In genomic region chr7:100563809-100564400, GRCh38 we compare ENCODE assay signal across 8 cellular contexts. TPM values are rescaled to one million over a fixed set of nuclear protein-coding genes. Genes with fewer than 3 reads are reported as not detected.
A peak's percentile ranks its signal among the peaks of the same experiment; 100 is the strongest.
DNase-seq lines count a peak whose midpoint lies in the region; ATAC-seq and TF ChIP-seq lines count a peak whose summit lies in the region.

No MANE protein-coding gene starts in this region.

- H2BK120ac ChIP-seq in H9 (ENCODE audit: low read depth, low read length, poor library complexity, severe bottlenecking) = no peak overlapping the region

- H3K27me3 ChIP-seq in H9 (ENCODE audit: insufficient read depth, low read length) (no peaks in the 10 kb centered on the region), OCI-LY1 (ENCODE audit: insufficient read depth, low read length) (0 out of 2 replicates have a peak, but pooled peaks cover 2% of the 10 kb centered on the region), esophagus muscularis mucosa (no peaks in the 10 kb centered on the region), stomach (no peaks in the 10 kb centered on the region)

- no peaks in the 10 kb centered on the region for H3K9me3 ChIP-seq in H9 (ENCODE audit: control insufficient read depth, low read depth, low read length)
- no peaks in the 10 kb centered on the region for H3K9me3 ChIP-seq in OCI-LY1 (ENCODE audit: low read length)
- H3K9me3 ChIP-seq in esophagus muscularis mucosa = no peaks in the 10 kb centered on the region
- no peaks in the 10 kb centered on the region for H3K9me3 ChIP-seq in stomach

- H3K27ac Mint-ChIP-seq in H9 (peak overlapping the region in 1 of 3 experiments; percentile 25; a peak in 1 of 7 replicates), natural killer cell (peak overlapping the region in 1 of 2 donors; percentile 56)

- no peak overlapping the region for H4K5ac ChIP-seq in H9 (ENCODE audit: insufficient read length, low read depth, low read length)

- no peak overlapping the region for H3K4me2 ChIP-seq in H9 (ENCODE audit: insufficient read depth, insufficient read length, low read length)
- H3K4me2 ChIP-seq in OCI-LY1 (ENCODE audit: low read length) = no peak overlapping the region

- H2BK15ac ChIP-seq in H9 (ENCODE audit: low read depth, low read length) = no peak overlapping the region

- H3K27ac ChIP-seq in C4-2B = no peak overlapping the region
- H3K27ac ChIP-seq in H9 (ENCODE audit: insufficient read length, low read depth, low read length) = no peak overlapping the region
- H3K27ac ChIP-seq in OCI-LY1 (ENCODE audit: low read depth, low read length, poor library complexity, severe bottlenecking) = no peak overlapping the region
- H3K27ac ChIP-seq in esophagus muscularis mucosa (replicated peaks in 1 of 4) = no peak overlapping the region
- no peak overlapping the region for H3K27ac ChIP-seq in stomach

- H3K18ac ChIP-seq in H9 (ENCODE audit: insufficient read length, low read depth, low read length) = no peak overlapping the region

- ATAC-seq in natural killer cell (peak; percentile 75 to 80 (median 77)), HG02623 (IDR thresholded peaks at IDR 0.05; ENCODE audit: unreplicated experiment) (no peak)

- H3K23me2 ChIP-seq in H9 (ENCODE audit: insufficient read length, low read depth, low read length, poor library complexity, severe bottlenecking) = no peaks in the 10 kb centered on the region

- peaks cover 4% of the 10 kb centered on the region; the same call in 1 of the 2 replicates for H3K4me1 ChIP-seq in H9 (ENCODE audit: insufficient read depth, low read length)
- peaks cover 6% of the 10 kb centered on the region for H3K4me1 ChIP-seq in OCI-LY1 (ENCODE audit: insufficient read depth, low read length, severe bottlenecking)
- H3K4me1 ChIP-seq in esophagus muscularis mucosa = peaks cover 0 to 31% (median 15%) of the 10 kb centered on the region in 4 donors
- H3K4me1 ChIP-seq in stomach = peaks cover 4 to 35% (median 29%) of the 10 kb centered on the region in 4 donors

- TF ChIP-seq CTCF in C4-2B (conservative IDR thresholded peaks at IDR 0.05) (peak; percentile 97), H9 (conservative IDR thresholded peaks at IDR 0.05) (peak; percentile 94), OCI-LY1 (IDR thresholded peaks at IDR 0.05; ENCODE audit: low read length) (peak; percentile 100), esophagus muscularis mucosa (IDR thresholded peaks at IDR 0.05) (peak in 2 of 3 experiments; percentile 90 to 94), natural killer cell (IDR thresholded peaks at IDR 0.05) (peak; percentile 97), stomach (IDR thresholded peaks at IDR 0.05) (peak in 6 of 7 experiments; percentile 52 to 99 (median 97))

- H3K56ac ChIP-seq in H9 (ENCODE audit: insufficient read length, low read depth, low read length) = no peak overlapping the region

- WGBS in H9 (ENCODE audit: extremely low coverage, insufficient read length, low lambda C conversion rate) = no CpG with 5 or more reads among the region's 12 CpGs
- 41% methylated on average over 10 of the region's 12 CpGs for WGBS in esophagus muscularis mucosa
- 30 to 34% (median 31%) methylated on average over 12 of the region's 12 CpGs for WGBS in stomach, 5 donors

- H4K8ac ChIP-seq in H9 (replicated peaks; ENCODE audit: insufficient read length, low read depth, low read length) = no peak overlapping the region

- DNase-seq in H9 (peak; percentile 87), activated T-cell treated with anti-CD3 and anti-CD28 coated beads for 4 hours (peak; percentile 86), esophagus muscularis mucosa (ENCODE audit: extremely low spot score) (no peak), natural killer cell (peak; percentile 83), stomach (peak; percentile 89)

- H2BK5ac ChIP-seq in H9 (ENCODE audit: insufficient read length, low read length) = no peak overlapping the region

- H3T11ph ChIP-seq in H9 (ENCODE audit: low read length) = no peak overlapping the region

- no peak overlapping the region; a peak in 1 of 5 replicates for H3K4me3 Mint-ChIP-seq in H9
- no peak overlapping the region for H3K4me3 Mint-ChIP-seq in natural killer cell

- peaks cover 13 to 18% of the 10 kb centered on the region in 2 experiments for H3K4me1 Mint-ChIP-seq in H9
- H3K4me1 Mint-ChIP-seq in natural killer cell = peaks cover 4 to 26% of the 10 kb centered on the region in 2 donors

- H2BK20ac ChIP-seq in H9 (ENCODE audit: low read depth, low read length, poor library complexity, severe bottlenecking) = no peak overlapping the region

- no peak overlapping the region for H2AK5ac ChIP-seq in H9 (ENCODE audit: insufficient read length, low read length)

- H3K9me2 ChIP-seq in OCI-LY1 (ENCODE audit: low read depth, low read length) = no peaks in the 10 kb centered on the region

- H4K20me1 ChIP-seq in H9 (ENCODE audit: control insufficient read depth, insufficient read depth, insufficient read length) (no peaks in the 10 kb centered on the region), OCI-LY1 (ENCODE audit: insufficient read depth, low read length) (no peaks in the 10 kb centered on the region)

- H3K36me3 Mint-ChIP-seq in H9 (ENCODE audit: insufficient read depth in 1 of 3, low read depth in 3 of 3) (peaks cover 2 to 5% (median 4%) of the 10 kb centered on the region in 3 experiments; a peak in 3 of 7 replicates), natural killer cell (no peaks in the 10 kb centered on the region)

- H3K27me3 Mint-ChIP-seq in H9 (ENCODE audit: low read depth) = no peaks in the 10 kb centered on the region
- no peaks in the 10 kb centered on the region for H3K27me3 Mint-ChIP-seq in natural killer cell (ENCODE audit: low read depth in 2 of 2)

- no peak overlapping the region for H2BK12ac ChIP-seq in H9 (ENCODE audit: insufficient read length, low read depth, low read length)

- H3K9ac ChIP-seq in H9 (ENCODE audit: extremely low read depth, insufficient read length, low read length) (no peak overlapping the region), OCI-LY1 (ENCODE audit: low read length) (no peak overlapping the region)

- no peak overlapping the region for H3K4me3 ChIP-seq in OCI-LY1 (ENCODE audit: low read depth, low read length, poor library complexity, severe bottlenecking)
- no peak overlapping the region for H3K4me3 ChIP-seq in esophagus muscularis mucosa
- no peak overlapping the region for H3K4me3 ChIP-seq in stomach

- TF ChIP-seq POLR2A in esophagus muscularis mucosa (IDR thresholded peaks at IDR 0.05; ENCODE audit: low read depth) (no peak), stomach (IDR thresholded peaks at IDR 0.05) (no peak)

- H3K79me2 ChIP-seq in H9 (ENCODE audit: insufficient read depth, low read length) (no peaks in the 10 kb centered on the region), OCI-LY1 (ENCODE audit: insufficient read depth, low read length) (no peaks in the 10 kb centered on the region)

- H2AFZ ChIP-seq in H9 (ENCODE audit: low read length) (no peak overlapping the region), OCI-LY1 (ENCODE audit: low read length) (no peak overlapping the region)

- no peak overlapping the region for H3K23ac ChIP-seq in H9 (ENCODE audit: insufficient read length, low read depth, low read length)

- no peaks in the 10 kb centered on the region for H3K79me1 ChIP-seq in H9 (ENCODE audit: insufficient read depth, low read depth, low read length, poor library complexity, severe bottlenecking)

- H3F3A ChIP-seq in OCI-LY1 (ENCODE audit: insufficient read depth, low read length) = no peaks in the 10 kb centered on the region

- intact Hi-C loops in esophagus muscularis mucosa (cut with DNase I) (loop anchor here (5.0 kb wide), 1 partner anchor 128 kb away; the partner anchor contains the start of gene GIGYF1), natural killer cell (cut with micrococcal nuclease) (loop anchor here (1.0 kb wide), 2 partner anchors 127 to 161 kb away; no protein-coding TSS in a partner anchor), stomach (cut with DNase I; ENCODE audit: low total_unique reads) (loop anchor here (5.0 kb wide), 1 partner anchor 92 kb away; no protein-coding TSS in a partner anchor)

- H3K4ac ChIP-seq in H9 (ENCODE audit: low read depth, low read length) = no peak overlapping the region

- H4K91ac ChIP-seq in H9 (ENCODE audit: insufficient read length, low read depth, low read length) = no peak overlapping the region

- H3K36me3 ChIP-seq in OCI-LY1 (ENCODE audit: insufficient read depth, low read length) = no peaks in the 10 kb centered on the region
- H3K36me3 ChIP-seq in esophagus muscularis mucosa = peaks cover 10 to 64% (median 33%) of the 10 kb centered on the region in 4 donors
- peaks cover 7 to 65% (median 45%) of the 10 kb centered on the region in 4 donors for H3K36me3 ChIP-seq in stomach

- peaks cover 0 to 2% of the 10 kb centered on the region in 2 experiments; a peak in 1 of 5 replicates for H3K9me3 Mint-ChIP-seq in H9
- no peaks in the 10 kb centered on the region for H3K9me3 Mint-ChIP-seq in natural killer cell

- no peak overlapping the region for H3K14ac ChIP-seq in H9 (ENCODE audit: insufficient read depth, low read length)

- no peak for TF ChIP-seq EP300 in esophagus muscularis mucosa (IDR thresholded peaks at IDR 0.05)
- no peak for TF ChIP-seq EP300 in stomach (IDR thresholded peaks at IDR 0.05)

RNA-seq across cellular contexts. Expression of gene SAP25, which starts 9.8 kb away (rescaled TPM):
- total RNA-seq in H9 (2021) (4.2 and 5.1 TPM in 2 replicates), esophagus muscularis mucosa (under 1 TPM in 2 of 4 donors, not detected in 2; 0.83 to 0.92 TPM), natural killer cell (10 to 100 TPM; 25.9 to 46.4 (median 32.5) TPM), stomach (1 to 10 TPM in 1 of 5 donors, under 1 TPM in 1, not detected in 3; 0.92 to 1.8 TPM)
- polyA plus RNA-seq in stomach = 1 to 10 TPM; 1.4 to 4.7 (median 2.3) TPM

RNA-seq across cellular contexts. Expression of gene LRCH4, which starts 22.0 kb away (rescaled TPM):
- total RNA-seq in H9 (2021) (36.8 and 39.1 TPM in 2 replicates), esophagus muscularis mucosa (10 to 100 TPM; 36.2 to 53.2 (median 44.0) TPM), natural killer cell (100 to 1,000 TPM; 282 to 296 (median 289) TPM), stomach (100 to 1,000 TPM in 3 of 5 donors, 10 to 100 TPM in 2; 23.7 to 263 (median 154) TPM)
- 10 to 100 TPM; 23.5 to 39.5 (median 26.0) TPM for polyA plus RNA-seq in stomach

RNA-seq across cellular contexts. Expression of gene FBXO24, which starts 22.2 kb away (rescaled TPM):
- total RNA-seq in H9 (2021) (0.85 and 1.3 TPM in 2 replicates), esophagus muscularis mucosa (under 1 TPM; 0.13 to 0.83 (median 0.48) TPM), natural killer cell (under 1 TPM; 0.45 to 0.94 (median 0.88) TPM), stomach (under 1 TPM in 3 of 5 donors, not detected in 2; 0.37 to 0.45 (median 0.43) TPM)
- under 1 TPM in 2 of 3 donors, not detected in 1; 0.44 to 0.88 TPM for polyA plus RNA-seq in stomach

RNA-seq across cellular contexts. Expression of gene AGFG2, which starts 24.9 kb away (rescaled TPM):
- 11.2 and 12.7 TPM in 2 replicates for total RNA-seq in H9 (2021)
- 10 to 100 TPM; 31.6 to 79.6 (median 35.1) TPM for total RNA-seq in esophagus muscularis mucosa
- total RNA-seq in natural killer cell = 10 to 100 TPM; 21.5 to 32.6 (median 22.2) TPM
- 100 to 1,000 TPM in 1 of 5 donors, 10 to 100 TPM in 3, 1 to 10 TPM in 1; 8.4 to 154 (median 16.4) TPM for total RNA-seq in stomach
- 10 to 100 TPM in 2 of 3 donors, 1 to 10 TPM in 1; 7.9 to 11.0 (median 10.2) TPM for polyA plus RNA-seq in stomach

RNA-seq across cellular contexts. Expression of gene PCOLCE, which starts 38.3 kb away (rescaled TPM):
- total RNA-seq in H9 (2021) = 25.8 and 26.1 TPM in 2 replicates
- total RNA-seq in esophagus muscularis mucosa = 10 to 100 TPM; 12.0 to 42.2 (median 18.3) TPM
- total RNA-seq in natural killer cell = 10 to 100 TPM; 18.4 to 24.8 (median 21.7) TPM
- 100 to 1,000 TPM in 1 of 5 donors, 10 to 100 TPM in 4; 15.8 to 129 (median 37.8) TPM for total RNA-seq in stomach
- 10 to 100 TPM; 15.6 to 25.0 (median 18.6) TPM for polyA plus RNA-seq in stomach
